In genomic region chr15:90860942-90861675, GRCh38 we compare ENCODE assay signal across 1 cellular context.
A peak's percentile ranks its signal among the peaks of the same experiment; 100 is the strongest.
TF ChIP-seq lines count a peak whose summit lies in the region.

No MANE protein-coding gene starts in this region.

TF ChIP-seq in HepG2, 621 proteins besides CTCF, POLR2A, EP300 and RAD21 (continued from another document and continues in another):
- TF ChIP-seq THAP7 (CRISPR knock-in tag; IDR thresholded peaks at IDR 0.05) (no peak), AKNA (CRISPR knock-in tag; IDR thresholded peaks at IDR 0.05; ENCODE audit: borderline replicate concordance) (no peak), SOX13 (IDR thresholded peaks at IDR 0.05) (peak; percentile 61; the same call in 1 of the 2 replicates), SOX13 (CRISPR knock-in tag; conservative IDR thresholded peaks at IDR 0.05 in 1 of 2, IDR thresholded peaks at IDR 0.05 in 1 of 2) (peak in 1 of 2 experiments; percentile 89; a peak in 2 of 4 replicates), SMAD3 (CRISPR knock-in tag; IDR thresholded peaks at IDR 0.05) (peak; percentile 90; the same call in 1 of the 2 replicates), SMAD9 (CRISPR knock-in tag; IDR thresholded peaks at IDR 0.05) (no peak), CREM (IDR thresholded peaks at IDR 0.05) (peak; percentile 82), CREM (CRISPR knock-in tag; IDR thresholded peaks at IDR 0.05) (no peak), HOXA3 (CRISPR knock-in tag; IDR thresholded peaks at IDR 0.05) (peak; percentile 76), ZNF605 (CRISPR knock-in tag; IDR thresholded peaks at IDR 0.05) (no peak), RELA (CRISPR knock-in tag; IDR thresholded peaks at IDR 0.05) (no peak), ZNF292 (CRISPR knock-in tag; IDR thresholded peaks at IDR 0.05; ENCODE audit: borderline replicate concordance, low read depth) (no peak), RERE (CRISPR knock-in tag; IDR thresholded peaks at IDR 0.05; ENCODE audit: low read depth) (peak; percentile 89), EED (CRISPR knock-in tag; IDR thresholded peaks at IDR 0.05) (no peak), HDAC6 (IDR thresholded peaks at IDR 0.05; ENCODE audit: low read depth, low read length) (no peak), ZNF788 (CRISPR knock-in tag; IDR thresholded peaks at IDR 0.05; ENCODE audit: borderline replicate concordance) (peak; percentile 43; the same call in 1 of the 2 replicates), ZNF230 (CRISPR knock-in tag; IDR thresholded peaks at IDR 0.05) (no peak), ZNF644 (CRISPR knock-in tag; IDR thresholded peaks at IDR 0.05; ENCODE audit: low read depth) (peak; percentile 80), NFIC (IDR thresholded peaks at IDR 0.05; ENCODE audit: low read length) (peak; percentile 79; the same call in 1 of the 2 replicates), ZNF850 (CRISPR knock-in tag; conservative IDR thresholded peaks at IDR 0.05) (no peak), CREBL2 (CRISPR knock-in tag; IDR thresholded peaks at IDR 0.05; ENCODE audit: borderline replicate concordance) (no peak), RBFOX2 (IDR thresholded peaks at IDR 0.05; ENCODE audit: low read depth, low read length) (no peak), CHD2 (IDR thresholded peaks at IDR 0.05; ENCODE audit: low read depth, low read length) (no peak), HOXD1 (CRISPR knock-in tag; IDR thresholded peaks at IDR 0.05) (no peak), STAT6 (CRISPR knock-in tag; IDR thresholded peaks at IDR 0.05; ENCODE audit: borderline replicate concordance) (no peak), ZFP37 (CRISPR knock-in tag; IDR thresholded peaks at IDR 0.05; ENCODE audit: borderline replicate concordance) (no peak), DNMT3B (CRISPR knock-in tag; conservative IDR thresholded peaks at IDR 0.05) (no peak), MXI1 (IDR thresholded peaks at IDR 0.05; ENCODE audit: borderline replicate concordance, low read depth, low read length) (no peak), ZNF30 (CRISPR knock-in tag; IDR thresholded peaks at IDR 0.05) (no peak), TARDBP (CRISPR knock-in tag; IDR thresholded peaks at IDR 0.05) (peak; percentile 83), ZNF263 (CRISPR knock-in tag; IDR thresholded peaks at IDR 0.05) (no peak), ZNF414 (CRISPR knock-in tag; IDR thresholded peaks at IDR 0.05) (no peak), ZNF564 (CRISPR knock-in tag; IDR thresholded peaks at IDR 0.05) (no peak), ARNT2 (CRISPR knock-in tag; IDR thresholded peaks at IDR 0.05; ENCODE audit: low read depth) (no peak), GMEB1 (CRISPR knock-in tag; IDR thresholded peaks at IDR 0.05; ENCODE audit: borderline replicate concordance) (no peak), GLMP (CRISPR knock-in tag; IDR thresholded peaks at IDR 0.05; ENCODE audit: borderline replicate concordance) (no peak), KAT7 (CRISPR knock-in tag; IDR thresholded peaks at IDR 0.05; ENCODE audit: borderline replicate concordance) (no peak), ZFP90 (CRISPR knock-in tag; IDR thresholded peaks at IDR 0.05; ENCODE audit: borderline replicate concordance) (no peak), MEIS1 (CRISPR knock-in tag; IDR thresholded peaks at IDR 0.05; ENCODE audit: borderline replicate concordance) (no peak), SALL1 (CRISPR knock-in tag; IDR thresholded peaks at IDR 0.05) (no peak), DZIP1 (CRISPR knock-in tag; IDR thresholded peaks at IDR 0.05) (no peak), BRF2 (CRISPR knock-in tag; IDR thresholded peaks at IDR 0.05) (no peak)
